In the genomic region with DNA sequence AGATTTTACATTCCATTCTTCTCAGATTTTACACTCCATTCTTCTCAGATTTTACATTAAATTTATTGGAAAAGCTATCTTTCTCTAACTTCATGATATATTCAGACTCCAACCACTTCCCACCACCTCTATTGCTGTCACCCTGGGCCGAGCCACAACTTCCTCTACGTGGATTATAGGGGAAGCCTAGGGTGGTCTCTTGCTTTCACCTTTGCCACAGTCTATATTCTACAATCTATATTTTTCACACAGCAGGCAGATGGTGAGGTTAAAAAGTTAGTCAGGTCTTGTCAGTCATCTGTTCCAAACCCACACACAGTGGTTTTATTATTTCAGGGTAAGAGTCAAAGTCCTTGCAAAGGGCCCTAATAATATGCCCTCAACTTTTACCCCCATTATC, we compare ENCODE assay signal across 18 cellular contexts.
"Had no signal": no experiment of that assay in that cellular context is flagged by ENCODE, and none has a peak within 500 bp of the region (broad histone marks: within the 10 kb centered on the region; RNA-seq: fewer than 3 reads in every experiment).

No MANE protein-coding gene starts in this region.

- H3K27ac Mint-ChIP-seq: mesothelial cell of epicardium, natural killer cell, nephron progenitor cell, neural progenitor cell had no signal

- H3K9me3 Mint-ChIP-seq: mesothelial cell of epicardium, nephron progenitor cell, neural progenitor cell had no signal

- H3K4me1 Mint-ChIP-seq: mesothelial cell of epicardium, naive B cell, natural killer cell, nephron progenitor cell, neural progenitor cell had no signal

- DNase-seq: head of caudate nucleus; hippocampal formation; left ventricle myocardium inferior; mesendoderm; naive B cell; natural killer cell; nephron progenitor cell; occipital lobe; psoas muscle; right lobe of liver; stimulated activated CD4-positive, alpha-beta T cell treated with anti-CD3 and anti-CD28 coated beads, Interleukin-1b, Interleukin-23, amount 100 ng/mL, for 48 hours; stimulated activated CD4-positive, alpha-beta T cell treated with anti-CD3 and anti-CD28 coated beads, Interleukin-2, amount 100 ng/mL, for 48 hours; stimulated activated naive CD4-positive, alpha-beta T cell; tibial artery; trophoblast cell; upper lobe of right lung had no signal

- ATAC-seq: natural killer cell, psoas muscle, right lobe of liver, upper lobe of right lung had no signal

- H3K4me3 Mint-ChIP-seq: mesothelial cell of epicardium, naive B cell, natural killer cell, nephron progenitor cell, neural progenitor cell had no signal

- H3K36me3 Mint-ChIP-seq: mesothelial cell of epicardium, naive B cell, natural killer cell, neural progenitor cell had no signal
